ENCODE assay signal across 22 cellular contexts in the genomic region with DNA sequence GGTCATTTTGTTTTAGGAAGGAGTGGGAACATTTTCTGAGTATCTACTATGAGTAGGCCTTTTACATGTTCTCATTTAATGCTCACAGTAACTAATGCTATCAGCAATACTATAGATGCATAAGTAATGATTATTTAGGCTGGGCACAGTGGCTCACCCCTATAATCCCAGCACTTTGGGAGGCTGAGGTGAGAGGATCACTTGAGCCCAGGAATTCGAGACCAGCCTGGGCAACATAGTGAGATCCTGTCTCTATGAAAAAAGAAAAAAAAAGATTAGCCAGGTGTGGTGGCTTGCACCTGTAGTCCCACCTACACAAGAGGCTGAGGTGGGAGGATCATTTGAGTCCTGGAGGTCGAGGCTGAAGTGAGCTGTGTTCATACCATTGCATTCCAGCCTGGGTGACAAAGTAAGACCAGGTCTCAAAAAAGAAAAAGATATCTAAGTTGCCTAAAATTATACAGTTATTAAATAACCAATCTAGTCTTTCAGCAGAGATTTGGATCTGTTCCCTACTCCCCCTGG.
"Had no signal": no experiment of that assay in that cellular context is flagged by ENCODE, and none has a peak within 500 bp of the region (broad histone marks: within the 10 kb centered on the region; RNA-seq: fewer than 3 reads in every experiment).

No MANE protein-coding gene starts in this region.

- H3K36me3 Mint-ChIP-seq: naive B cell; natural killer cell treated with Interleukin-12 subunit alpha and Interleukin-12 subunit beta and Interleukin-15 and Interleukin-18, amount 100 ng/mL, for 72 hours; stimulated activated effector memory CD8-positive, alpha-beta T cell treated with anti-CD3 and anti-CD28 coated beads, Interleukin-12 subunit alpha, Interleukin-12 subunit beta, amount 100 ng/mL, for 72 hours had no signal

- H3K27ac ChIP-seq: gastrocnemius medialis, neural progenitor cell, parathyroid adenoma, testis, transverse colon had no signal

- H3K9me3 ChIP-seq: gastrocnemius medialis, mucosa of descending colon, testis, transverse colon had no signal

- H3K27me3 ChIP-seq: gastrocnemius medialis, neural progenitor cell, testis, transverse colon had no signal

- H3K27ac Mint-ChIP-seq: memory B cell; naive B cell; natural killer cell treated with Interleukin-12 subunit alpha and Interleukin-12 subunit beta and Interleukin-15 and Interleukin-18, amount 100 ng/mL, for 72 hours; neural progenitor cell; progenitor cell of endocrine pancreas; stimulated activated effector memory CD8-positive, alpha-beta T cell treated with anti-CD3 and anti-CD28 coated beads, Interleukin-12 subunit alpha, Interleukin-12 subunit beta, amount 100 ng/mL, for 72 hours had no signal

- H3K4me2 ChIP-seq: neural progenitor cell had no signal

- H3K4me1 ChIP-seq: testis had no signal

- DNase-seq: cerebellar nuclear complex; cortex of kidney; effector CD4-positive, alpha-beta T cell; foreskin fibroblast; gastrocnemius medialis; head of caudate nucleus; mucosa of descending colon; naive B cell; stimulated activated CD4-positive, alpha-beta T cell treated with anti-CD3 and anti-CD28 coated beads, Interleukin-2, amount 100 ng/mL, for 24 hours; stimulated activated CD4-positive, alpha-beta T cell treated with anti-CD3 and anti-CD28 coated beads, Interleukin-4, amount 100 ng/mL, for 24 hours; stimulated activated naive CD8-positive, alpha-beta T cell treated with anti-CD3 and anti-CD28 coated beads, Interleukin-15, Interleukin-2, amounts not matched to agents 100 U/mL and 50 U/mL, for 24 hours; substantia nigra; testis; transverse colon had no signal

- H3K9me3 Mint-ChIP-seq: memory B cell; mesothelial cell of epicardium; naive B cell; natural killer cell treated with Interleukin-12 subunit alpha and Interleukin-12 subunit beta and Interleukin-15 and Interleukin-18, amount 100 ng/mL, for 72 hours; neural progenitor cell; stimulated activated effector memory CD8-positive, alpha-beta T cell treated with anti-CD3 and anti-CD28 coated beads, Interleukin-12 subunit alpha, Interleukin-12 subunit beta, amount 100 ng/mL, for 72 hours had no signal

- H3K9ac ChIP-seq: neural progenitor cell, parathyroid adenoma had no signal

- H3K36me3 ChIP-seq: neural progenitor cell, transverse colon had no signal

- H3K4me3 ChIP-seq: gastrocnemius medialis, lung, mucosa of descending colon, neural progenitor cell, testis, transverse colon had no signal

- H3K27me3 Mint-ChIP-seq: progenitor cell of endocrine pancreas had no signal

- H3K4me3 Mint-ChIP-seq: memory B cell; mesothelial cell of epicardium; natural killer cell treated with Interleukin-12 subunit alpha and Interleukin-12 subunit beta and Interleukin-15 and Interleukin-18, amount 100 ng/mL, for 72 hours; neural progenitor cell; stimulated activated effector memory CD8-positive, alpha-beta T cell treated with anti-CD3 and anti-CD28 coated beads, Interleukin-12 subunit alpha, Interleukin-12 subunit beta, amount 100 ng/mL, for 72 hours had no signal
